In genomic region chr14:103495854-103496253, GRCh38 we compare ENCODE assay signal across 18 cellular contexts. TPM values are rescaled to one million over a fixed set of nuclear protein-coding genes. Genes with fewer than 3 reads are reported as not detected.
DNase-seq lines count a peak whose midpoint lies in the region; ATAC-seq, FAIRE-seq and TF ChIP-seq lines count a peak whose summit lies in the region.
"Had no signal": no experiment of that assay in that cellular context is flagged by ENCODE, and none has a peak within 500 bp of the region (broad histone marks: within the 10 kb centered on the region; RNA-seq: fewer than 3 reads in every experiment).

No MANE protein-coding gene starts in this region.

- no peak for TF ChIP-seq CTCF in A549 (IDR thresholded peaks at IDR 0.05)
- no peak for TF ChIP-seq CTCF in heart left ventricle (IDR thresholded peaks at IDR 0.05)
- TF ChIP-seq CTCF in osteoblast (IDR thresholded peaks at IDR 0.05; ENCODE audit: extremely low read depth, low read depth, low read length) = no peak
- TF ChIP-seq CTCF in activated CD8-positive, alpha-beta T cell treated with anti-CD3 and anti-CD28 coated beads for 36 hours (IDR thresholded peaks at IDR 0.05) = no peak
- no peak for TF ChIP-seq CTCF in smooth muscle cell (IDR thresholded peaks at IDR 0.05; ENCODE audit: borderline replicate concordance, insufficient read depth, poor library complexity, severe bottlenecking)

- peaks cover 10% of the 10 kb centered on the region for H3F3A ChIP-seq in smooth muscle cell (ENCODE audit: low read depth)

- WGBS in A549 (ENCODE audit: missing lambda C conversion rate) = 43% methylated on average over 2 of the region's 2 CpGs
- 21 to 61% (median 51%) methylated on average over 2 of the region's 2 CpGs for WGBS in heart left ventricle, 4 donors
- WGBS in smooth muscle cell (ENCODE audit: low lambda C conversion rate) = 81% methylated on average over 2 of the region's 2 CpGs

- peaks cover 10% of the 10 kb centered on the region for H3K79me2 ChIP-seq in osteoblast (ENCODE audit: insufficient read depth, low read length)
- H3K79me2 ChIP-seq in smooth muscle cell (ENCODE audit: low read depth) = no peaks in the 10 kb centered on the region

- H3K4me1 Mint-ChIP-seq in activated CD8-positive, alpha-beta T cell treated with anti-CD3 and anti-CD28 coated beads for 36 hours (ENCODE audit: low read depth) = peaks cover 8% of the 10 kb centered on the region

- H3K4me2 ChIP-seq in A549 = no peak overlapping the region
- no peak overlapping the region for H3K4me2 ChIP-seq in osteoblast (ENCODE audit: insufficient read depth, low read length)
- H3K4me2 ChIP-seq in smooth muscle cell = no peak overlapping the region
- H3K4me2 ChIP-seq: PC-9 had no signal

- no peak overlapping the region for H3K9ac ChIP-seq in smooth muscle cell (ENCODE audit: low read depth)
- H3K9ac ChIP-seq: GM23248 had no signal

- H3K27me3 Mint-ChIP-seq in activated CD8-positive, alpha-beta T cell treated with anti-CD3 and anti-CD28 coated beads for 36 hours = no peaks in the 10 kb centered on the region

- peaks cover 14% of the 10 kb centered on the region for H3K36me3 Mint-ChIP-seq in activated CD8-positive, alpha-beta T cell treated with anti-CD3 and anti-CD28 coated beads for 36 hours (ENCODE audit: low read depth)

- no peak for TF ChIP-seq POLR2A in A549 (IDR thresholded peaks at IDR 0.05; ENCODE audit: low read length)
- no peak for TF ChIP-seq POLR2A in heart left ventricle (IDR thresholded peaks at IDR 0.05)

- intact Hi-C loops in heart left ventricle (cut with DNase I) = loop anchor here in 1 of 10 donors (10.0 kb wide), 1 partner anchor 101 kb away; no protein-coding TSS in a partner anchor
- intact Hi-C loops in activated CD8-positive, alpha-beta T cell treated with anti-CD3 and anti-CD28 coated beads for 36 hours (cut with micrococcal nuclease) = no loop called here

- H4K20me1 ChIP-seq in osteoblast (ENCODE audit: insufficient read depth, low read length) (peaks cover 9% of the 10 kb centered on the region), smooth muscle cell (ENCODE audit: low read depth) (peaks cover 46% of the 10 kb centered on the region)

- H3K9me3 ChIP-seq in A549 (no peaks in the 10 kb centered on the region), heart left ventricle (no peaks in the 10 kb centered on the region), osteoblast (ENCODE audit: low read depth, low read length) (no peaks in the 10 kb centered on the region), smooth muscle cell (replicated peaks; ENCODE audit: low read depth) (no peaks in the 10 kb centered on the region)

- H3K27ac Mint-ChIP-seq in activated CD8-positive, alpha-beta T cell treated with anti-CD3 and anti-CD28 coated beads for 36 hours = no peak overlapping the region

- no peak for TF ChIP-seq RAD21 in A549 (conservative IDR thresholded peaks at IDR 0.05 in 1 of 2, IDR thresholded peaks at IDR 0.05 in 1 of 2)

- peaks cover 0 to 100% (median 91%) of the 10 kb centered on the region in 9 donors for H3K36me3 ChIP-seq in heart left ventricle
- H3K36me3 ChIP-seq in osteoblast (ENCODE audit: insufficient read depth, low read length) = peaks cover 71% of the 10 kb centered on the region
- peaks cover 8% of the 10 kb centered on the region for H3K36me3 ChIP-seq in smooth muscle cell (ENCODE audit: low read depth)

- H3K9me3 Mint-ChIP-seq in activated CD8-positive, alpha-beta T cell treated with anti-CD3 and anti-CD28 coated beads for 36 hours = no peaks in the 10 kb centered on the region

- ATAC-seq in A549 (peak; percentile 23 to 37; a peak in 2 of 6 replicates), heart left ventricle (peak; percentile 38 to 55 (median 45)), HG03432 (IDR thresholded peaks at IDR 0.05; ENCODE audit: unreplicated experiment) (no peak)
- ATAC-seq in activated CD8-positive, alpha-beta T cell treated with anti-CD3 and anti-CD28 coated beads for 36 hours = no peak

- TF ChIP-seq EP300 in A549 (IDR thresholded peaks at IDR 0.05) = no peak

- H3K27ac ChIP-seq in A549 (no peak overlapping the region), heart left ventricle (peak overlapping the region in 6 of 12 donors; percentile 2 to 48 (median 23)), osteoblast (ENCODE audit: low read depth, low read length) (no peak overlapping the region), smooth muscle cell (ENCODE audit: low read depth) (no peak overlapping the region)
- H3K27ac ChIP-seq: GM23248, HL-60, PC-9 had no signal

- H3K4me1 ChIP-seq in A549 (0 out of 3 replicates have a peak, but pooled peaks cover 2% of the 10 kb centered on the region), heart left ventricle (peaks cover 0 to 30% (median 12%) of the 10 kb centered on the region in 12 donors), osteoblast (ENCODE audit: insufficient read depth, low read length) (no peaks in the 10 kb centered on the region), smooth muscle cell (ENCODE audit: low read depth) (no peaks in the 10 kb centered on the region)

- no peak overlapping the region for H2AFZ ChIP-seq in osteoblast (ENCODE audit: low read length)
- no peak overlapping the region for H2AFZ ChIP-seq in smooth muscle cell (ENCODE audit: low read depth)
- H2AFZ ChIP-seq: GM23248, PC-9 had no signal

- H3K27me3 ChIP-seq in heart left ventricle (no peaks in the 10 kb centered on the region), osteoblast (ENCODE audit: insufficient read depth, low read length) (no peaks in the 10 kb centered on the region), smooth muscle cell (ENCODE audit: low read depth) (no peaks in the 10 kb centered on the region)

- CTCF ChIA-PET in A549 (lab: Yijun Ruan, JAX) = interaction anchor here (1.0 to 2.1 kb wide), 2 partner anchors 13 to 23 kb away, joined by 3 to 7 read pairs; no protein-coding TSS in a partner anchor
- CTCF ChIA-PET in activated CD8-positive, alpha-beta T cell treated with anti-CD3 and anti-CD28 coated beads for 36 hours (lab: Charles Lee) = no interaction called here

- no peak for FAIRE-seq in A549 (lab: Jason Lieb, UNC)
- FAIRE-seq: A204.1 had no signal

- no peak overlapping the region for H3K4me3 Mint-ChIP-seq in activated CD8-positive, alpha-beta T cell treated with anti-CD3 and anti-CD28 coated beads for 36 hours

- no peak overlapping the region for H3K4me3 ChIP-seq in A549
- H3K4me3 ChIP-seq in heart left ventricle = no peak overlapping the region
- no peak overlapping the region for H3K4me3 ChIP-seq in osteoblast (ENCODE audit: insufficient read depth, low read length)
- no peak overlapping the region for H3K4me3 ChIP-seq in smooth muscle cell
- H3K4me3 ChIP-seq: GM23248, PC-9 had no signal

- POLR2A ChIA-PET in A549 (lab: Yijun Ruan, JAX) = no interaction called here
- POLR2A ChIA-PET in activated CD8-positive, alpha-beta T cell treated with anti-CD3 and anti-CD28 coated beads for 36 hours (lab: Charles Lee) = no interaction called here

- DNase-seq in A549 (ENCODE audit: low read depth in 1 of 2, low spot score in 1 of 2) (no peak), MV-4-11 (lab: John Stamatoyannopoulos, UW) (peak; percentile 7), heart left ventricle (no peak), osteoblast (ENCODE audit: insufficient read length, low spot score, missing footprints) (peak; percentile 34), smooth muscle cell (lab: John Stamatoyannopoulos, UW; ENCODE audit: unreplicated experiment) (no peak), NCI-H146 (lab: John Stamatoyannopoulos, UW) (no peak)
- no peak for DNase-seq in activated CD8-positive, alpha-beta T cell treated with anti-CD3 and anti-CD28 coated beads for 36 hours
- DNase-seq: DMS79, GDM1, GM23248, NCI-H1694, NCI-H2107, NCI-H748 treated with DMSO at 0.1 percent for 48 hours, PC-9, SHP77 treated with DMSO at 0.1 percent for 48 hours had no signal

TF ChIP-seq in A549, 52 proteins besides CTCF, POLR2A, EP300 and RAD21:
- TF ChIP-seq EHF (CRISPR knock-in tag; IDR thresholded peaks at IDR 0.05) (no peak), MAFK (IDR thresholded peaks at IDR 0.05; ENCODE audit: partially characterized antibody) (no peak), USF2 (IDR thresholded peaks at IDR 0.05) (no peak), PHF8 (IDR thresholded peaks at IDR 0.05; ENCODE audit: borderline replicate concordance, low read depth) (no peak), HOXB5 (CRISPR knock-in tag; IDR thresholded peaks at IDR 0.05) (no peak), TFCP2L1 (CRISPR knock-in tag; IDR thresholded peaks at IDR 0.05) (no peak), NR3C1 (IDR thresholded peaks at IDR 0.05) (no peak)

RNA-seq across cellular contexts. Expression of gene CKB, which starts 26.8 kb away (rescaled TPM):
- polyA plus RNA-seq in A549 (2011; rRNA removed) (39.4 and 52.3 TPM in 2 replicates), A549 (2017; fragmentation: RNase III; extraction: RNeasy Plus Mini Kit Qiagen cat#74134 plus additional on column Dnase treatment) (63.6 to 79.8 TPM (median 72.0 TPM) in 3 replicates), heart left ventricle (1,000 to 10,000 TPM in 1 of 2 donors, 100 to 1,000 TPM in 1; 529 to 1,103 TPM), smooth muscle cell (62.9 and 107 TPM in 2 replicates)
- 209 and 212 TPM in 2 replicates for polyA plus RNA-seq in A549 (2012; cell fraction: cytosol; rRNA removed)
- 253 and 407 TPM in 2 replicates for polyA plus RNA-seq in A549 (2012; cell fraction: nucleus; rRNA removed)
- 13.0 and 19.4 TPM in 2 replicates for polyA minus RNA-seq in A549 (2011; rRNA and poly(A)+ RNA removed)
- total RNA-seq in heart left ventricle (1,000 to 10,000 TPM in 2 of 9 donors, 100 to 1,000 TPM in 7; 203 to 1,105 (median 462) TPM), osteoblast (5.1 and 8.3 TPM in 2 replicates), smooth muscle cell (19.8 and 25.7 TPM in 2 replicates)
- total RNA-seq in activated CD8-positive, alpha-beta T cell treated with anti-CD3 and anti-CD28 coated beads for 36 hours = 1 to 10 TPM; 5.8 to 9.1 TPM

RNA-seq across cellular contexts. Expression of gene TRMT61A, which starts 33.1 kb away (rescaled TPM):
- polyA plus RNA-seq in A549 (2011; rRNA removed) = 8.3 TPM in 2 replicates
- 27.2 and 40.2 TPM in 2 replicates for polyA plus RNA-seq in A549 (2012; cell fraction: cytosol; rRNA removed)
- polyA plus RNA-seq in A549 (2012; cell fraction: nucleus; rRNA removed) = 56.6 and 72.3 TPM in 2 replicates
- polyA plus RNA-seq in A549 (2017; fragmentation: RNase III; extraction: RNeasy Plus Mini Kit Qiagen cat#74134 plus additional on column Dnase treatment) = 19.3 to 20.5 TPM (median 19.4 TPM) in 3 replicates
- polyA minus RNA-seq in A549 (2011; rRNA and poly(A)+ RNA removed) = 7.1 and 8.4 TPM in 2 replicates
- 1 to 10 TPM; 3.2 to 7.1 (median 5.1) TPM for total RNA-seq in heart left ventricle
- polyA plus RNA-seq in heart left ventricle = 10 to 100 TPM in 1 of 2 donors, 1 to 10 TPM in 1; 5.8 to 15.9 TPM
- total RNA-seq in osteoblast = 9.0 and 10.6 TPM in 2 replicates
- total RNA-seq in activated CD8-positive, alpha-beta T cell treated with anti-CD3 and anti-CD28 coated beads for 36 hours = 1 to 10 TPM; 9.9 TPM
- total RNA-seq in smooth muscle cell = 2.9 and 3.7 TPM in 2 replicates
- 6.7 and 9.2 TPM in 2 replicates for polyA plus RNA-seq in smooth muscle cell

Comparison
In these comparisons a context has a peak if more than half of its experiments do, and no peak if none do; other contexts are left out.
1. ATAC-seq: peak in A549 (2 of 2) and heart left ventricle (4 of 4); none in activated CD8-positive, alpha-beta T cell treated with anti-CD3 and anti-CD28 coated beads for 36 hours (single experiment) and HG03432 (single experiment).
2. DNase-seq: peak in MV-4-11 (single experiment) and osteoblast (single experiment); none in A549 (0 of 2), heart left ventricle (0 of 5), activated CD8-positive, alpha-beta T cell treated with anti-CD3 and anti-CD28 coated beads for 36 hours (single experiment), smooth muscle cell (single experiment) and NCI-H146 (single experiment).